Comparison of ENCODE assay signal across 1 cellular context in the genomic region with DNA sequence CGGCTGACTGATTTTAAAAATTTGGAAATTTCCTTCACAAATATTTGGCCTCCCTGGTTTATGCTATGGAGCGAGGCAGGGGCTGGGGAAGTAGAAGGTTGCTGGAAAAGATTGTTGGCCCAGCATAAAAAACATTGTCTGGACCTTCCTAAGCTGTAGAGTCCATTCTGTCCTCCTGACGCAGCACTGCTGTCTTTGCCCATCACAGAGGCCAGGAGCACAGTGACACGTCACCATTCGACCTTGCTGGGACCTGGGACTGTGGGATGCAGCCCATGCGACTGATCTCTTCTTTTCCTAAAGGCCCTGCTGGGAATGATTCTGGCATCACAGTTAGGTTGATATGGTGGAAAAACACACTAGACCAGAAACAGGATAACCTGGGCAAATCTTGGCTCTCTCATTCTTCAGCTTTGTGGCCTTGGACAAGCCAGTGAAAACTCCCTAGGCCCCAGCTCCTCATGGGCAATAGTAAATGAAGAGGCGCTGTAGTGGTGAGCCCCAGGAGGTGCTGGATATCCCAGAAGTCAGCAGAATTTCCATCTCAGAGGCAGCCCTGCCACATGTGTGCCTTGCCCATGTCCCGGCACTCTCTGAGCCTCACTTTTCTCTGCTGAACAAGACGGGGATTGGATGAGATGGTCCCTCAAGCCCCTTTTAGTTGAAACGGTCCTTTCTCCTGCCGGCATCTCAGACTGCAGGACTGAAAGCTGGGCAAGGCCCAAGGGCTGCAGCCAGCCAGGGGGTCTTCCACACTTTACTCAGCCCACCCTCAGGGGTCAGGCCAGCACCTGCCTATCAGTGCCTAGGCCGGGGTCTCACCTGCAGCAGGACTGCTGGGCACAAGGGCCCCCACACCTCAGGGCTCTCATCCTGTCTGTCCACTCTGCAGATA.
TF ChIP-seq lines count a peak whose summit lies in the region.

No MANE protein-coding gene starts in this region.

TF ChIP-seq in IMR-90, 13 proteins besides CTCF, POLR2A, EP300 and RAD21:
- TF ChIP-seq RCOR1 (IDR thresholded peaks at IDR 0.05; ENCODE audit: insufficient replicate concordance, low read length) (no peak), CEBPB (IDR thresholded peaks at IDR 0.05; ENCODE audit: low read depth, low read length) (no peak), MAZ (IDR thresholded peaks at IDR 0.05; ENCODE audit: borderline replicate concordance, low read depth, low read length) (no peak), NFE2L2 (IDR thresholded peaks at IDR 0.05; ENCODE audit: low read depth, low read length) (no peak), FOS (IDR thresholded peaks at IDR 0.05; ENCODE audit: low read depth, low read length) (no peak), SMC3 (IDR thresholded peaks at IDR 0.05; ENCODE audit: low read depth, low read length) (no peak), CHD1 (IDR thresholded peaks at IDR 0.05; ENCODE audit: low read depth, low read length) (no peak), BHLHE40 (IDR thresholded peaks at IDR 0.05; ENCODE audit: low read depth, low read length) (no peak), MXI1 (IDR thresholded peaks at IDR 0.05; ENCODE audit: borderline replicate concordance, low read depth, low read length) (no peak), RFX5 (IDR thresholded peaks at IDR 0.05; ENCODE audit: low read depth, low read length) (no peak), MAFK (IDR thresholded peaks at IDR 0.05; ENCODE audit: low read depth, low read length) (no peak)
- TF ChIP-seq, protein P1, sequence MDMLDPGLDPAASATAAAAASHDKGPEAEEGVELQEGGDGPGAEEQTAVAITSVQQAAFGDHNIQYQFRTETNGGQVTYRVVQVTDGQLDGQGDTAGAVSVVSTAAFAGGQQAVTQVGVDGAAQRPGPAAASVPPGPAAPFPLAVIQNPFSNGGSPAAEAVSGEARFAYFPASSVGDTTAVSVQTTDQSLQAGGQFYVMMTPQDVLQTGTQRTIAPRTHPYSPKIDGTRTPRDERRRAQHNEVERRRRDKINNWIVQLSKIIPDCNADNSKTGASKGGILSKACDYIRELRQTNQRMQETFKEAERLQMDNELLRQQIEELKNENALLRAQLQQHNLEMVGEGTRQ (IDR thresholded peaks at IDR 0.05; ENCODE audit: low read depth, low read length) = no peak
- TF ChIP-seq, protein P2, sequence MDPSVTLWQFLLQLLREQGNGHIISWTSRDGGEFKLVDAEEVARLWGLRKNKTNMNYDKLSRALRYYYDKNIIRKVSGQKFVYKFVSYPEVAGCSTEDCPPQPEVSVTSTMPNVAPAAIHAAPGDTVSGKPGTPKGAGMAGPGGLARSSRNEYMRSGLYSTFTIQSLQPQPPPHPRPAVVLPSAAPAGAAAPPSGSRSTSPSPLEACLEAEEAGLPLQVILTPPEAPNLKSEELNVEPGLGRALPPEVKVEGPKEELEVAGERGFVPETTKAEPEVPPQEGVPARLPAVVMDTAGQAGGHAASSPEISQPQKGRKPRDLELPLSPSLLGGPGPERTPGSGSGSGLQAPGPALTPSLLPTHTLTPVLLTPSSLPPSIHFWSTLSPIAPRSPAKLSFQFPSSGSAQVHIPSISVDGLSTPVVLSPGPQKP (IDR thresholded peaks at IDR 0.05; ENCODE audit: borderline replicate concordance, low read depth, low read length) = no peak
